In genomic region chr2:213148572-213149331, GRCh38 we compare ENCODE assay signal across 8 cellular contexts. TPM values are rescaled to one million over a fixed set of nuclear protein-coding genes. Genes with fewer than 3 reads are reported as not detected.
DNase-seq lines count a peak whose midpoint lies in the region; ATAC-seq, FAIRE-seq and TF ChIP-seq lines count a peak whose summit lies in the region.

No MANE protein-coding gene starts in this region.

- H4K5ac ChIP-seq in H1 (ENCODE audit: insufficient read length, low read depth, low read length) = no peak overlapping the region

- H2BK120ac ChIP-seq in H1 (replicated peaks; ENCODE audit: low read depth, low read length) = no peak overlapping the region

- H3K9me3 Mint-ChIP-seq in progenitor cell of endocrine pancreas (ENCODE audit: low read depth) = no peaks in the 10 kb centered on the region

- H2BK12ac ChIP-seq in H1 (ENCODE audit: low read depth, low read length) = no peak overlapping the region

- peak overlapping the region; percentile 29 to 68; a peak in 3 of 4 replicates for H3K4me2 ChIP-seq in H1 (ENCODE audit: insufficient read depth in 1 of 2, low read depth in 2 of 2, low read length in 2 of 2)

- TF ChIP-seq EP300 in H1 (IDR thresholded peaks at IDR 0.05; ENCODE audit: borderline replicate concordance in 1 of 2, low read depth in 2 of 2, low read length in 2 of 2) = no peak

- H3K4me1 ChIP-seq in H1 (replicated peaks in 1 of 4; ENCODE audit: control insufficient read depth in 3 of 4, insufficient read depth in 4 of 4, low read length in 3 of 4) = peaks cover 0 to 7% (median 0%) of the 10 kb centered on the region in 4 experiments; a peak in 1 of 7 replicates

- H4K8ac ChIP-seq in H1 (ENCODE audit: extremely low read depth, insufficient read depth, low read length) = no peak overlapping the region

- H3K4me1 Mint-ChIP-seq in progenitor cell of endocrine pancreas (ENCODE audit: low read depth) = peaks cover 43% of the 10 kb centered on the region

- peaks cover 8% of the 10 kb centered on the region for H3K23me2 ChIP-seq in H1 (ENCODE audit: low read depth, low read length)

- no peak overlapping the region for H3K18ac ChIP-seq in H1 (ENCODE audit: extremely low read depth, low read length)

- no peaks in the 10 kb centered on the region for H3K79me2 ChIP-seq in H1 (ENCODE audit: control insufficient read depth in 1 of 2, insufficient read depth in 2 of 2, low read length in 2 of 2)

- H3K79me1 ChIP-seq in H1 (ENCODE audit: low read depth, low read length) = no peaks in the 10 kb centered on the region

- no peak for ATAC-seq in GM21360 (IDR thresholded peaks at IDR 0.05; ENCODE audit: unreplicated experiment)

- H3K56ac ChIP-seq in H1 (replicated peaks; ENCODE audit: insufficient read length, low read depth, low read length) = no peak overlapping the region

- H3K27ac ChIP-seq in H1 (ENCODE audit: low read depth, low read length) = no peak overlapping the region

- no peak overlapping the region for H3K9ac ChIP-seq in H1 (replicated peaks in 1 of 4; ENCODE audit: extremely low read depth in 1 of 4, low read depth in 3 of 4, low read length in 3 of 4)

- in situ Hi-C loops in ACHN (cut with HindIII; ENCODE audit: low pct_ligation_motif_present, low pct_unique_long_range_greater_than_20kb, low sequenced_read_pairs) = no loop called here

- no peak for TF ChIP-seq CTCF in H1 (IDR thresholded peaks at IDR 0.05; ENCODE audit: control extremely low read depth in 1 of 3, insufficient read depth in 1 of 3, low read depth in 1 of 3, low read length in 3 of 3)
- no peak for TF ChIP-seq CTCF in progenitor cell of endocrine pancreas (IDR thresholded peaks at IDR 0.05; ENCODE audit: unreplicated experiment)

- peak overlapping the region; percentile 95 for H3K4me3 Mint-ChIP-seq in progenitor cell of endocrine pancreas (ENCODE audit: low read depth)

- H3K36me3 ChIP-seq in MG63 = peaks cover 5% of the 10 kb centered on the region; the same call in 1 of the 2 replicates
- H3K36me3 ChIP-seq in H1 (ENCODE audit: control insufficient read depth in 2 of 4, insufficient read depth in 4 of 4, low read length in 3 of 4) = no peaks in the 10 kb centered on the region

- H2AFZ ChIP-seq in H1 (ENCODE audit: low read length) = no peak overlapping the region

- DNase-seq in GM12891 (ENCODE audit: insufficient read length, low spot score) = no peak
- DNase-seq in MG63 = no peak
- DNase-seq in H1 (ENCODE audit: low read depth in 1 of 2, low spot score in 2 of 2) = no peak
- DNase-seq in progenitor cell of endocrine pancreas (ENCODE audit: low spot score, unreplicated experiment) = no peak
- DNase-seq in NCI-H187 (lab: John Stamatoyannopoulos, UW) = no peak
- DNase-seq in ACHN = no peak
- no peak for DNase-seq in activated CD8-positive, alpha-beta memory T cell treated with anti-CD3 and anti-CD28 coated beads for 24 hours

- H3K27me3 Mint-ChIP-seq in progenitor cell of endocrine pancreas = no peaks in the 10 kb centered on the region

- peak; percentile 89 for FAIRE-seq in GM12891 (lab: Jason Lieb, UNC)
- FAIRE-seq in H1 (lab: Jason Lieb, UNC) = no peak

- no peak for TF ChIP-seq RAD21 in H1 (IDR thresholded peaks at IDR 0.05 in 1 of 2, conservative IDR thresholded peaks at IDR 0.05 in 1 of 2; ENCODE audit: low read depth in 2 of 2, low read length in 2 of 2)

- H2BK15ac ChIP-seq in H1 (ENCODE audit: low read length) = no peak overlapping the region

- 81% methylated on average over 2 of the region's 2 CpGs; no CpG with 5 or more reads in 1 of the 2 experiments for WGBS in H1 (ENCODE audit: extremely low coverage in 1 of 2, insufficient coverage in 1 of 2, insufficient read length in 1 of 2, insufficient replicate concordance in 2 of 2, low coverage in 1 of 2, low lambda C conversion rate in 2 of 2, missing lambda C conversion rate in 1 of 2), 2 experiments

- POLR2A ChIA-PET in H1 (lab: Charles Lee; ENCODE audit: partially characterized antibody) = interaction anchor here (0.7 kb wide), 1 partner anchor 68 kb away, joined by 3 read pairs; no protein-coding TSS in a partner anchor

- no peaks in the 10 kb centered on the region for H3K9me3 ChIP-seq in MG63
- no peaks in the 10 kb centered on the region for H3K9me3 ChIP-seq in H1 (ENCODE audit: insufficient read depth in 2 of 2, low read depth in 1 of 2, low read length in 1 of 2)

- no peak for TF ChIP-seq POLR2A in GM12891 (IDR thresholded peaks at IDR 0.05; ENCODE audit: low read depth, low read length)
- no peak for TF ChIP-seq POLR2A in H1 (IDR thresholded peaks at IDR 0.05; ENCODE audit: control extremely low read depth in 1 of 2, low read depth in 2 of 2, low read length in 2 of 2)

- H4K20me1 ChIP-seq in H1 (replicated peaks in 1 of 2; ENCODE audit: control insufficient read depth in 1 of 2, insufficient read depth in 2 of 2, low read length in 2 of 2) = no peaks in the 10 kb centered on the region

- H3K14ac ChIP-seq in H1 (ENCODE audit: insufficient read length) = no peak overlapping the region

- H3K27me3 ChIP-seq in MG63 (no peaks in the 10 kb centered on the region), H1 (replicated peaks in 1 of 4; ENCODE audit: control insufficient read depth in 3 of 4, extremely low read depth in 1 of 4, insufficient read depth in 3 of 4, low read length in 3 of 4) (no peaks in the 10 kb centered on the region)

- peak overlapping the region; percentile 97 for H3K27ac Mint-ChIP-seq in progenitor cell of endocrine pancreas

- H3K4ac ChIP-seq in H1 (replicated peaks; ENCODE audit: insufficient read length, low read depth, low read length) = no peak overlapping the region

- CTCF ChIA-PET in H1 (lab: Charles Lee; ENCODE audit: partially characterized antibody) = interaction anchor here (0.6 to 2.0 kb wide), 8 partner anchors 18 to 481 kb away, joined by 3 to 7 read pairs (median 4); no protein-coding TSS in a partner anchor

- no peak overlapping the region for H2BK5ac ChIP-seq in H1 (ENCODE audit: low read depth, low read length)

- H3K4me3 ChIP-seq in MG63 = peak overlapping the region; percentile 62
- H3K4me3 ChIP-seq in H1 (ENCODE audit: extremely low read depth in 1 of 4, insufficient read depth in 2 of 4, low read depth in 3 of 4, low read length in 4 of 4) = peak overlapping the region in 1 of 4 experiments; percentile 97; a peak in 3 of 8 replicates

- H3K23ac ChIP-seq in H1 (ENCODE audit: insufficient read length) = no peak overlapping the region

- no peak overlapping the region for H2AK5ac ChIP-seq in H1 (ENCODE audit: low read depth, low read length)

- no peak overlapping the region for H4K91ac ChIP-seq in H1 (replicated peaks; ENCODE audit: insufficient read length, low read length)

- no peaks in the 10 kb centered on the region for H3K36me3 Mint-ChIP-seq in progenitor cell of endocrine pancreas (ENCODE audit: insufficient read depth)

- no peak overlapping the region for H2BK20ac ChIP-seq in H1 (ENCODE audit: low read length)

TF ChIP-seq in GM12891, 5 proteins besides CTCF, POLR2A, EP300 and RAD21:
- TF ChIP-seq POU2F2 (IDR thresholded peaks at IDR 0.05; ENCODE audit: low read depth, low read length) (no peak), PAX5 (IDR thresholded peaks at IDR 0.05; ENCODE audit: insufficient read depth, low read length, severe bottlenecking) (no peak), POLR2AphosphoS5 (IDR thresholded peaks at IDR 0.05; ENCODE audit: low read depth, low read length) (no peak), SPI1 (IDR thresholded peaks at IDR 0.05; ENCODE audit: low read depth, low read length) (no peak), TAF1 (IDR thresholded peaks at IDR 0.05; ENCODE audit: low read depth, low read length) (no peak)

TF ChIP-seq in H1, 55 proteins besides CTCF, POLR2A, EP300 and RAD21:
- TF ChIP-seq EZH2 (IDR thresholded peaks at IDR 0.05; ENCODE audit: low read depth, low read length, severe bottlenecking) (no peak), KDM4A (IDR thresholded peaks at IDR 0.05; ENCODE audit: low read depth, low read length, severe bottlenecking) (no peak), TAF1 (IDR thresholded peaks at IDR 0.05; ENCODE audit: low read depth, low read length) (no peak), ZNF274 (IDR thresholded peaks at IDR 0.05; ENCODE audit: borderline replicate concordance, extremely low read depth, low read length) (no peak), HDAC6 (IDR thresholded peaks at IDR 0.05; ENCODE audit: low read depth, low read length) (no peak), NANOG (IDR thresholded peaks at IDR 0.05; ENCODE audit: insufficient read depth, low read depth, low read length, poor library complexity, severe bottlenecking) (no peak), POU5F1 (IDR thresholded peaks at IDR 0.05; ENCODE audit: low read depth, low read length) (no peak), JUN (IDR thresholded peaks at IDR 0.05; ENCODE audit: low read depth, low read length) (no peak), NRF1 (IDR thresholded peaks at IDR 0.05; ENCODE audit: low read depth, low read length) (no peak)
- TF ChIP-seq, protein P1, sequence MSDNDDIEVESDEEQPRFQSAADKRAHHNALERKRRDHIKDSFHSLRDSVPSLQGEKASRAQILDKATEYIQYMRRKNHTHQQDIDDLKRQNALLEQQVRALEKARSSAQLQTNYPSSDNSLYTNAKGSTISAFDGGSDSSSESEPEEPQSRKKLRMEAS (IDR thresholded peaks at IDR 0.05) = no peak
- TF ChIP-seq, protein P2, sequence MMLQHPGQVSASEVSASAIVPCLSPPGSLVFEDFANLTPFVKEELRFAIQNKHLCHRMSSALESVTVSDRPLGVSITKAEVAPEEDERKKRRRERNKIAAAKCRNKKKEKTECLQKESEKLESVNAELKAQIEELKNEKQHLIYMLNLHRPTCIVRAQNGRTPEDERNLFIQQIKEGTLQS (IDR thresholded peaks at IDR 0.05; ENCODE audit: insufficient read depth, low read depth, low read length) = no peak

RNA-seq across cellular contexts. Expression of gene IKZF2, which starts 2.7 kb away (rescaled TPM):
- polyA plus RNA-seq in GM12891 (2012; ENCODE audit: low read depth, missing spikeins) = 32.8 TPM
- 2.5 and 5.2 TPM in 2 replicates for total RNA-seq in MG63 (2014; rRNA removed; shearing (Covaris generic); ENCODE audit: low replicate concordance)
- 4.4 and 5.8 TPM in 2 replicates for total RNA-seq in H1 (2021; fragmentation: NEBNext Ultra II Directional; extraction: Animal tissue kit (Norgen Biotek cat#: 25700))
- 1.0 and 1.7 TPM in 2 replicates for polyA plus RNA-seq in H1 (2011; rRNA removed)
- polyA plus RNA-seq in H1 (2011; cell fraction: cytosol; rRNA removed) = 1.8 TPM
- 3.6 TPM for polyA plus RNA-seq in H1 (2011; cell fraction: nucleus; rRNA removed)
- 1.9 to 3.1 TPM (median 2.3 TPM) in 4 replicates for polyA plus RNA-seq in H1 (2012, experiment 1 of 2)
- 0.63 TPM for polyA plus RNA-seq in H1 (2012, experiment 2 of 2)
- 1.5 TPM for polyA plus RNA-seq in H1 (2013, experiment 1 of 2)
- polyA plus RNA-seq in H1 (2013, experiment 2 of 2) = 1.1 TPM
- polyA minus RNA-seq in H1 (2011; rRNA and poly(A)+ RNA removed) = 18.4 and 19.7 TPM in 2 replicates
- polyA minus RNA-seq in H1 (2011; cell fraction: cytosol; rRNA and poly(A)+ RNA removed) = 5.7 TPM
- 40.8 TPM for polyA minus RNA-seq in H1 (2011; cell fraction: nucleus; rRNA and poly(A)+ RNA removed)
- 21.3 and 21.9 TPM in 2 replicates for total RNA-seq in progenitor cell of endocrine pancreas
